In the genomic region with DNA sequence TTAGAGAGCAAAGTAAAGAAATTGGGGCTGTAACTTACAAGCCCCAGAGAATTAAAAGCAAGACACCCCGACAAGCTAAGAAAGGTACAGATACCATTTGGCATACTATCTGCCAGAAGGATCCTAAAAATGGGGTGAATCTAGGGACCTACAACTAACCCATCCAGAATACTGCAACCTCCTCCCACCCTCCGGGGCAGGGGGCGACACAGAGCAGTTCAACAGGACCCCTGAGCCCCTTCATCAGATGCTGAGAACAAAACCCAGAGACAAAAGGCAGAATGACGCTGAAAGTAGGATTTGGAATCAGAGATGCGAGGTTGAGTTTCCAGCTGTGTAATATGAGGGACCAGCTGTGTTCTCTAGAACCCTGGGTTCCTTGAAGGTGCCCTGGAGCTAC, we compare ENCODE assay signal across 1 cellular context.
TF ChIP-seq lines count a peak whose summit lies in the region.

No MANE protein-coding gene starts in this region.

TF ChIP-seq in A549, 52 proteins besides CTCF, POLR2A, EP300 and RAD21:
- TF ChIP-seq, protein P1, sequence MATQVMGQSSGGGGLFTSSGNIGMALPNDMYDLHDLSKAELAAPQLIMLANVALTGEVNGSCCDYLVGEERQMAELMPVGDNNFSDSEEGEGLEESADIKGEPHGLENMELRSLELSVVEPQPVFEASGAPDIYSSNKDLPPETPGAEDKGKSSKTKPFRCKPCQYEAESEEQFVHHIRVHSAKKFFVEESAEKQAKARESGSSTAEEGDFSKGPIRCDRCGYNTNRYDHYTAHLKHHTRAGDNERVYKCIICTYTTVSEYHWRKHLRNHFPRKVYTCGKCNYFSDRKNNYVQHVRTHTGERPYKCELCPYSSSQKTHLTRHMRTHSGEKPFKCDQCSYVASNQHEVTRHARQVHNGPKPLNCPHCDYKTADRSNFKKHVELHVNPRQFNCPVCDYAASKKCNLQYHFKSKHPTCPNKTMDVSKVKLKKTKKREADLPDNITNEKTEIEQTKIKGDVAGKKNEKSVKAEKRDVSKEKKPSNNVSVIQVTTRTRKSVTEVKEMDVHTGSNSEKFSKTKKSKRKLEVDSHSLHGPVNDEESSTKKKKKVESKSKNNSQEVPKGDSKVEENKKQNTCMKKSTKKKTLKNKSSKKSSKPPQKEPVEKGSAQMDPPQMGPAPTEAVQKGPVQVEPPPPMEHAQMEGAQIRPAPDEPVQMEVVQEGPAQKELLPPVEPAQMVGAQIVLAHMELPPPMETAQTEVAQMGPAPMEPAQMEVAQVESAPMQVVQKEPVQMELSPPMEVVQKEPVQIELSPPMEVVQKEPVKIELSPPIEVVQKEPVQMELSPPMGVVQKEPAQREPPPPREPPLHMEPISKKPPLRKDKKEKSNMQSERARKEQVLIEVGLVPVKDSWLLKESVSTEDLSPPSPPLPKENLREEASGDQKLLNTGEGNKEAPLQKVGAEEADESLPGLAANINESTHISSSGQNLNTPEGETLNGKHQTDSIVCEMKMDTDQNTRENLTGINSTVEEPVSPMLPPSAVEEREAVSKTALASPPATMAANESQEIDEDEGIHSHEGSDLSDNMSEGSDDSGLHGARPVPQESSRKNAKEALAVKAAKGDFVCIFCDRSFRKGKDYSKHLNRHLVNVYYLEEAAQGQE (IDR thresholded peaks at IDR 0.05): no peak
- TF ChIP-seq BHLHE40 (IDR thresholded peaks at IDR 0.05; ENCODE audit: low read depth, low read length) (no peak), FOXS1 (CRISPR knock-in tag; IDR thresholded peaks at IDR 0.05) (no peak), USF2 (IDR thresholded peaks at IDR 0.05) (no peak), E2F6 (IDR thresholded peaks at IDR 0.05; ENCODE audit: borderline replicate concordance, low read depth) (no peak), ELK1 (IDR thresholded peaks at IDR 0.05; ENCODE audit: low read depth, low read length) (no peak), HEYL (CRISPR knock-in tag; IDR thresholded peaks at IDR 0.05) (no peak), GATA3 (IDR thresholded peaks at IDR 0.05; ENCODE audit: borderline replicate concordance) (no peak), RFX5 (IDR thresholded peaks at IDR 0.05) (no peak), MAFK (IDR thresholded peaks at IDR 0.05; ENCODE audit: partially characterized antibody) (no peak), KDM1A (IDR thresholded peaks at IDR 0.05; ENCODE audit: low read depth) (no peak), EHF (CRISPR knock-in tag; IDR thresholded peaks at IDR 0.05) (no peak), PHF8 (IDR thresholded peaks at IDR 0.05; ENCODE audit: borderline replicate concordance, low read depth) (no peak), RARB (CRISPR knock-in tag; IDR thresholded peaks at IDR 0.05) (no peak), NFE2L2 (conservative IDR thresholded peaks at IDR 0.05; ENCODE audit: low read length) (no peak), TP53 (CRISPR knock-in tag; IDR thresholded peaks at IDR 0.05) (no peak), SMC3 (IDR thresholded peaks at IDR 0.05) (no peak)
